7 cellular contexts compared by ENCODE assay signal in genomic region chr6:86937219-86938079, GRCh38. TPM values are rescaled to one million over a fixed set of nuclear protein-coding genes. Genes with fewer than 3 reads are reported as not detected.
DNase-seq lines count a peak whose midpoint lies in the region; ATAC-seq and TF ChIP-seq lines count a peak whose summit lies in the region.

HTR1E (plus strand) TSS chr6:86937528; CDS start chr6:87015335, 77,807 bp downstream.

- no peak within 1 kb of the TSS for H3K4me3 ChIP-seq in GM12864 (ENCODE audit: low read depth, low read length)
- peak within 1 kb of the TSS; percentile 77 for H3K4me3 ChIP-seq in GM23338
- H3K4me3 ChIP-seq in iPS-18a (ENCODE audit: low read length), result peak within 1 kb of the TSS; percentile 62
- peak within 1 kb of the TSS; percentile 73 for H3K4me3 ChIP-seq in smooth muscle cell

- H3K27ac ChIP-seq in GM23338 (ENCODE audit: low read depth), result no peak within 1 kb of the TSS
- H3K27ac ChIP-seq in iPS-18a (ENCODE audit: low read length), result no peak within 1 kb of the TSS
- H3K27ac ChIP-seq in smooth muscle cell (ENCODE audit: low read depth), result no peak within 1 kb of the TSS

- DNase-seq in GM12864 (ENCODE audit: low read depth), result no peak
- DNase-seq in GM23338 (ENCODE audit: low spot score), result peak; percentile 56
- peak; percentile 31 for DNase-seq in NCI-H146 treated with DMSO at 0.1 percent for 48 hours (lab: John Stamatoyannopoulos, UW; ENCODE audit: unreplicated experiment)
- DNase-seq in amygdala (lab: John Stamatoyannopoulos, UW), result peak in 44 of 56 donors; percentile 3 to 71 (median 33)
- DNase-seq in smooth muscle cell (lab: John Stamatoyannopoulos, UW; ENCODE audit: unreplicated experiment), result peak; percentile 45
- no peak for DNase-seq in foreskin melanocyte

- H3K9me3 Mint-ChIP-seq in GM23338, result no peaks in the 10 kb centered on the region

- H3K4me1 Mint-ChIP-seq in GM23338, result peaks cover 7% of the 10 kb centered on the region; the same call in 2 of the 3 replicates

- H2AFZ ChIP-seq in GM23338 (peak within 1 kb of the TSS; percentile 100), smooth muscle cell (ENCODE audit: low read depth) (peak within 1 kb of the TSS; percentile 97)

- H3K9me3 ChIP-seq in iPS-18a (ENCODE audit: control insufficient read depth, low read depth, low read length) (no peaks in the 10 kb centered on the region), smooth muscle cell (replicated peaks; ENCODE audit: low read depth) (no peaks in the 10 kb centered on the region)

- H3K4me3 Mint-ChIP-seq in GM23338, result peak within 1 kb of the TSS; percentile 80

- no peaks in the 10 kb centered on the region for H3F3A ChIP-seq in GM23338 (replicated peaks; ENCODE audit: low read depth)
- H3F3A ChIP-seq in smooth muscle cell (ENCODE audit: low read depth), result no peaks in the 10 kb centered on the region

- H3K9ac ChIP-seq in iPS-18a (ENCODE audit: low read length), result peak within 1 kb of the TSS; percentile 24
- peak within 1 kb of the TSS; percentile 10 for H3K9ac ChIP-seq in smooth muscle cell (ENCODE audit: low read depth)

- H3K4me2 ChIP-seq in GM23338 (peak within 1 kb of the TSS; percentile 94), smooth muscle cell (peak within 1 kb of the TSS; percentile 93)

- peak; percentile 82 for ATAC-seq in GM23338

- TF ChIP-seq CTCF in GM12864 (IDR thresholded peaks at IDR 0.05; ENCODE audit: low read depth, low read length, missing control alignments) (peak; percentile 55), GM23338 (conservative IDR thresholded peaks at IDR 0.05; ENCODE audit: low read depth in 2 of 2) (peak; percentile 87 to 90), smooth muscle cell (IDR thresholded peaks at IDR 0.05; ENCODE audit: borderline replicate concordance, insufficient read depth, poor library complexity, severe bottlenecking) (peak; percentile 75)

- H3K36me3 ChIP-seq in GM23338 (ENCODE audit: insufficient read depth), result no peaks in the 10 kb centered on the region
- no peaks in the 10 kb centered on the region for H3K36me3 ChIP-seq in iPS-18a (ENCODE audit: control insufficient read depth, low read depth, low read length)
- no peaks in the 10 kb centered on the region for H3K36me3 ChIP-seq in smooth muscle cell (ENCODE audit: low read depth)

- H3K27me3 ChIP-seq in GM23338 (ENCODE audit: insufficient read depth) (peaks cover 31% of the 10 kb centered on the region), iPS-18a (ENCODE audit: control insufficient read depth, insufficient read depth, low read length) (peaks cover 32% of the 10 kb centered on the region), smooth muscle cell (ENCODE audit: low read depth) (peaks cover 5% of the 10 kb centered on the region)

- no peak within 1 kb of the TSS for H3K27ac Mint-ChIP-seq in GM23338

- no peaks in the 10 kb centered on the region for H3K36me3 Mint-ChIP-seq in GM23338 (ENCODE audit: low read depth)

- H3K9me2 ChIP-seq in GM23338 (ENCODE audit: insufficient read depth), result no peaks in the 10 kb centered on the region

- H3K79me2 ChIP-seq in GM23338 (replicated peaks; ENCODE audit: insufficient read depth) (no peaks in the 10 kb centered on the region), smooth muscle cell (ENCODE audit: low read depth) (peaks cover 6% of the 10 kb centered on the region)

- H3K4me1 ChIP-seq in GM23338 (ENCODE audit: insufficient read depth), result no peaks in the 10 kb centered on the region; the same call in 1 of the 2 replicates
- peaks cover 3% of the 10 kb centered on the region for H3K4me1 ChIP-seq in iPS-18a (ENCODE audit: control insufficient read depth, low read depth, low read length)
- no peaks in the 10 kb centered on the region for H3K4me1 ChIP-seq in smooth muscle cell (ENCODE audit: low read depth)

- peaks cover 24% of the 10 kb centered on the region for H3K27me3 Mint-ChIP-seq in GM23338 (ENCODE audit: insufficient read depth, low read depth, poor library complexity)

- H4K20me1 ChIP-seq in GM23338 (replicated peaks; ENCODE audit: insufficient read depth) (no peaks in the 10 kb centered on the region), smooth muscle cell (ENCODE audit: low read depth) (no peaks in the 10 kb centered on the region)

- WGBS in smooth muscle cell (ENCODE audit: low lambda C conversion rate), result 6% methylated on average over 53 of the region's 55 CpGs

TF ChIP-seq in GM23338, 12 proteins besides CTCF, POLR2A, EP300 and RAD21:
- peak; percentile 65 for TF ChIP-seq EZH2 (IDR thresholded peaks at IDR 0.05; ENCODE audit: low read depth, unreplicated experiment)
- TF ChIP-seq ETS1 (IDR thresholded peaks at IDR 0.05), result no peak

RNA-seq across cellular contexts. Expression of gene HTR1E, which starts in this region (rescaled TPM):
- 0.19 TPM in 1 of 2 replicates, not detected in the other for total RNA-seq in GM23338 (2014; rRNA removed; shearing (Covaris generic))
- polyA plus RNA-seq in GM23338 (2016; fragmentation: Nextera tagmentation; extraction: Ambion mirVana) (not detected in 2 replicates), smooth muscle cell (0.37 and 1.2 TPM in 2 replicates)
- 0.40 and 0.49 TPM in 2 replicates for total RNA-seq in smooth muscle cell

Comparison
In these comparisons a context has a peak if more than half of its experiments do, and no peak if none do; other contexts are left out.
1. Peak in DNase-seq, ATAC-seq, H3K4me3 ChIP-seq and H3K4me2 ChIP-seq in GM23338; RNA of the gene not detected or under 1 TPM.
2. DNase-seq: peak in NCI-H146 treated with DMSO at 0.1 percent for 48 hours (single experiment), amygdala (44 of 56) and smooth muscle cell (single experiment); none in GM12864 (single experiment) and foreskin melanocyte (single experiment).
3. Peak in every context shown above with its lines, with median percentiles within 50 percentile points of each other: CTCF ChIP-seq.